In the genomic region with DNA sequence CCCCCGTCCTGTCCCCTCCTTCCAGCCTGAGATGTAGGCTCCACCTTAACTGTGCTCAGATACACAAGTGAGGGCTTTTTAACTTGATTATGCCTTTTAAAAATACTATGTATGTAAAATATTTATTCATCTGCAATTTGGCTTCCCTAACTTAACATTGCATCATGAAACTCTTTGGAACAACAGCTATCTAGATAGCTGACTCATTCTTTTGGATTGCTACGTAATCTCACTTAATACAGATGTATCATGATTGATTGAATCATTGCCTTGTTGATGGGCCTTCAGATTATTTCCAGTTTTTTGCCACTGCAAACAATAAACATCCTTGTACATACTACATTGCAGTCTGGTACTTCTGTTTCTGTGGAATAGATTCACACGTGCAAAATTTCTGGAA, we compare ENCODE assay signal across 1 cellular context.
TF ChIP-seq lines count a peak whose summit lies in the region.

No MANE protein-coding gene starts in this region.

TF ChIP-seq in GM23338, 12 proteins besides CTCF, POLR2A, EP300 and RAD21:
- TF ChIP-seq EZH2phosphoT487 (IDR thresholded peaks at IDR 0.05; ENCODE audit: unreplicated experiment) (no peak), CREB1 (CRISPR knock-in tag; IDR thresholded peaks at IDR 0.05; ENCODE audit: low read depth) (no peak), JUNB (IDR thresholded peaks at IDR 0.05; ENCODE audit: unreplicated experiment) (no peak), ZNF462 (CRISPR knock-in tag; IDR thresholded peaks at IDR 0.05) (no peak), ZNF331 (CRISPR knock-in tag; IDR thresholded peaks at IDR 0.05; ENCODE audit: low read depth) (no peak), ZNF114 (CRISPR knock-in tag; IDR thresholded peaks at IDR 0.05) (no peak), STAT1 (IDR thresholded peaks at IDR 0.05; ENCODE audit: unreplicated experiment) (no peak), NANOG (IDR thresholded peaks at IDR 0.05; ENCODE audit: borderline replicate concordance) (no peak), ETS1 (IDR thresholded peaks at IDR 0.05) (no peak), EZH2 (IDR thresholded peaks at IDR 0.05; ENCODE audit: low read depth, unreplicated experiment) (no peak), POLR2AphosphoS5 (IDR thresholded peaks at IDR 0.05; ENCODE audit: low read depth) (no peak)
- TF ChIP-seq, protein P1, sequence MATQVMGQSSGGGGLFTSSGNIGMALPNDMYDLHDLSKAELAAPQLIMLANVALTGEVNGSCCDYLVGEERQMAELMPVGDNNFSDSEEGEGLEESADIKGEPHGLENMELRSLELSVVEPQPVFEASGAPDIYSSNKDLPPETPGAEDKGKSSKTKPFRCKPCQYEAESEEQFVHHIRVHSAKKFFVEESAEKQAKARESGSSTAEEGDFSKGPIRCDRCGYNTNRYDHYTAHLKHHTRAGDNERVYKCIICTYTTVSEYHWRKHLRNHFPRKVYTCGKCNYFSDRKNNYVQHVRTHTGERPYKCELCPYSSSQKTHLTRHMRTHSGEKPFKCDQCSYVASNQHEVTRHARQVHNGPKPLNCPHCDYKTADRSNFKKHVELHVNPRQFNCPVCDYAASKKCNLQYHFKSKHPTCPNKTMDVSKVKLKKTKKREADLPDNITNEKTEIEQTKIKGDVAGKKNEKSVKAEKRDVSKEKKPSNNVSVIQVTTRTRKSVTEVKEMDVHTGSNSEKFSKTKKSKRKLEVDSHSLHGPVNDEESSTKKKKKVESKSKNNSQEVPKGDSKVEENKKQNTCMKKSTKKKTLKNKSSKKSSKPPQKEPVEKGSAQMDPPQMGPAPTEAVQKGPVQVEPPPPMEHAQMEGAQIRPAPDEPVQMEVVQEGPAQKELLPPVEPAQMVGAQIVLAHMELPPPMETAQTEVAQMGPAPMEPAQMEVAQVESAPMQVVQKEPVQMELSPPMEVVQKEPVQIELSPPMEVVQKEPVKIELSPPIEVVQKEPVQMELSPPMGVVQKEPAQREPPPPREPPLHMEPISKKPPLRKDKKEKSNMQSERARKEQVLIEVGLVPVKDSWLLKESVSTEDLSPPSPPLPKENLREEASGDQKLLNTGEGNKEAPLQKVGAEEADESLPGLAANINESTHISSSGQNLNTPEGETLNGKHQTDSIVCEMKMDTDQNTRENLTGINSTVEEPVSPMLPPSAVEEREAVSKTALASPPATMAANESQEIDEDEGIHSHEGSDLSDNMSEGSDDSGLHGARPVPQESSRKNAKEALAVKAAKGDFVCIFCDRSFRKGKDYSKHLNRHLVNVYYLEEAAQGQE (IDR thresholded peaks at IDR 0.05; ENCODE audit: unreplicated experiment) = no peak
